Comparison of ENCODE assay signal across 9 cellular contexts in the genomic region with DNA sequence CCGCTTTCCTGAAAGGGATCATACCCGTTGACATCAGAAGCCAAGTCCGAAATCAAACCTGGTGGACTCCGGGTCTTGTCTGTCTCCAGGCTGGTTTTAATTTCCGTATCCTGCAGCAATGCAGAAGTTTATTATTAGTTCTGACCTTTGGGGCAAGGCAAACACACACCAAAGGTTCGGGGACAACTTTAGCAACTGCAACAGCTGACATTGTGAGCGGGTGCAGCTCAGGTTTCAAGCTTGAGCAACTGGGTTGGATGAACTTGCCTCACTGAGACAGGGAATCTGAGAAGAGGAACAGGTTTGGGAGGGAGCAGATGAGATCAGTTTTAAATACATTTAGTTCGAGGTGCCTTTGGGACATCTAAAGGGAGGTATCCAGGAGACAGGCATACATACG.
DNase-seq lines count a peak whose midpoint lies in the region; ATAC-seq, FAIRE-seq and TF ChIP-seq lines count a peak whose summit lies in the region.
"Had no signal": no experiment of that assay in that cellular context is flagged by ENCODE, and none has a peak within 500 bp of the region (broad histone marks: within the 10 kb centered on the region; RNA-seq: fewer than 3 reads in every experiment).

No MANE protein-coding gene starts in this region.

- peak overlapping the region; percentile 94 for H3K27ac ChIP-seq in CD4-positive, alpha-beta memory T cell (ENCODE audit: low read depth, low read length)
- peak overlapping the region; percentile 98 for H3K27ac ChIP-seq in naive thymus-derived CD4-positive, alpha-beta T cell (ENCODE audit: low read depth, low read length)
- H3K27ac ChIP-seq in testis: no peak overlapping the region

- POLR2A ChIA-PET in CD4-positive, alpha-beta memory T cell (lab: Charles Lee; ENCODE audit: partially characterized antibody): interaction anchor here (0.9 to 3.4 kb wide), 7 partner anchors 111 to 597 kb away, joined by 3 to 44 read pairs (median 21); a partner anchor contains a TSS
- POLR2A ChIA-PET in naive thymus-derived CD4-positive, alpha-beta T cell (lab: Charles Lee): interaction anchor here (0.5 to 2.3 kb wide), 6 partner anchors 111 to 718 kb away, joined by 3 to 25 read pairs (median 12); a partner anchor contains a TSS

- TF ChIP-seq CTCF in bronchial epithelial cell (IDR thresholded peaks at IDR 0.05; ENCODE audit: insufficient read depth, low read length, severe bottlenecking) (no peak), testis (IDR thresholded peaks at IDR 0.05) (no peak)

- no peak for TF ChIP-seq POLR2A in testis (IDR thresholded peaks at IDR 0.05)

- peak overlapping the region in 5 of 7 donors; percentile 35 to 100 (median 99) for H3K27ac Mint-ChIP-seq in CD4-positive, alpha-beta memory T cell
- H3K27ac Mint-ChIP-seq in naive thymus-derived CD4-positive, alpha-beta T cell: peak overlapping the region in 8 of 9 donors; percentile 73 to 100 (median 99)

- H3K27me3 Mint-ChIP-seq in CD4-positive, alpha-beta memory T cell: no peaks in the 10 kb centered on the region
- H3K27me3 Mint-ChIP-seq in naive thymus-derived CD4-positive, alpha-beta T cell: no peaks in the 10 kb centered on the region

- H3K27me3 ChIP-seq in CD4-positive, alpha-beta memory T cell (ENCODE audit: insufficient read depth, low read length): no peaks in the 10 kb centered on the region
- H3K27me3 ChIP-seq in bronchial epithelial cell (ENCODE audit: control insufficient read depth, insufficient read depth, low read length) (no peaks in the 10 kb centered on the region), testis (no peaks in the 10 kb centered on the region)
- no peaks in the 10 kb centered on the region for H3K27me3 ChIP-seq in naive thymus-derived CD4-positive, alpha-beta T cell (ENCODE audit: control insufficient read depth in 2 of 2, insufficient read depth in 2 of 2, low read length in 2 of 2)

- peaks cover 12% of the 10 kb centered on the region for H3K4me1 ChIP-seq in CD4-positive, alpha-beta memory T cell (ENCODE audit: insufficient read depth, low read length)
- peaks cover 4% of the 10 kb centered on the region in 2 donors for H3K4me1 ChIP-seq in naive thymus-derived CD4-positive, alpha-beta T cell (ENCODE audit: control insufficient read depth in 2 of 2, insufficient read depth in 2 of 2, low read length in 2 of 2)
- peaks cover 2% of the 10 kb centered on the region for H3K4me1 ChIP-seq in testis

- intact Hi-C loops in CD4-positive, alpha-beta memory T cell (cut with micrococcal nuclease): loop anchor here (1.0 kb wide), 2 partner anchors 147 to 168 kb away; no protein-coding TSS in a partner anchor
- intact Hi-C loops in naive thymus-derived CD4-positive, alpha-beta T cell (cut with micrococcal nuclease): loop anchor here (1.0 to 5.0 kb wide), 4 partner anchors 56 to 1267 kb away; no protein-coding TSS in a partner anchor
- intact Hi-C loops in testis (cut with DNase I; ENCODE audit: low total_unique reads): no loop called here

- CTCF ChIA-PET in CD4-positive, alpha-beta memory T cell (lab: Charles Lee; ENCODE audit: partially characterized antibody): interaction anchor here (0.9 to 1.9 kb wide), 3 partner anchors 168 to 1268 kb away, joined by 3 to 5 read pairs (median 3); no protein-coding TSS in a partner anchor
- CTCF ChIA-PET in naive thymus-derived CD4-positive, alpha-beta T cell (lab: Charles Lee): no interaction called here

- no peaks in the 10 kb centered on the region for H3K9me3 ChIP-seq in CD4-positive, alpha-beta memory T cell (ENCODE audit: control insufficient read depth in 1 of 2, low read length in 2 of 2)
- H3K9me3 ChIP-seq in naive thymus-derived CD4-positive, alpha-beta T cell (ENCODE audit: control insufficient read depth in 2 of 3, low read length in 3 of 3): no peaks in the 10 kb centered on the region
- H3K9me3 ChIP-seq in testis: no peaks in the 10 kb centered on the region

- peak in 1 of 5 donors; percentile 25 for DNase-seq in CD4-positive, alpha-beta memory T cell
- DNase-seq in LoVo (ENCODE audit: low spot score) (peak; percentile 0), bronchial epithelial cell (ENCODE audit: low read depth) (peak; percentile 14), testis (no peak), HTR-8/SVneo (ENCODE audit: insufficient read length, low spot score) (no peak), NCI-H1417 (lab: John Stamatoyannopoulos, UW) (no peak)
- no peak for DNase-seq in naive thymus-derived CD4-positive, alpha-beta T cell
- no peak for DNase-seq in activated CD4-positive, CD25-positive, alpha-beta regulatory T cell (lab: John Stamatoyannopoulos, UW)
- DNase-seq: NK-92 treated with Interleukin-12 subunit alpha and Interleukin-12 subunit beta, amount 100 ng/mL, for 24 hours had no signal

- WGBS in testis, 2 donors: 61% methylated on average over 3 to 9 of the region's 9 CpGs

- H3K4me3 Mint-ChIP-seq in CD4-positive, alpha-beta memory T cell: peak overlapping the region in 3 of 8 donors; percentile 8 to 15 (median 15)
- peak overlapping the region in 3 of 10 donors; percentile 17 to 96 (median 95) for H3K4me3 Mint-ChIP-seq in naive thymus-derived CD4-positive, alpha-beta T cell

- ATAC-seq in naive thymus-derived CD4-positive, alpha-beta T cell: no peak

- peaks cover under 1 to 6% of the 10 kb centered on the region in 2 donors for H3K36me3 Mint-ChIP-seq in CD4-positive, alpha-beta memory T cell
- peaks cover 0 to 10% (median 2%) of the 10 kb centered on the region in 5 donors for H3K36me3 Mint-ChIP-seq in naive thymus-derived CD4-positive, alpha-beta T cell

- H3K4me3 ChIP-seq in CD4-positive, alpha-beta memory T cell (ENCODE audit: low read length in 2 of 2): no peak overlapping the region
- no peak overlapping the region for H3K4me3 ChIP-seq in bronchial epithelial cell (ENCODE audit: low read depth, low read length)
- H3K4me3 ChIP-seq in naive thymus-derived CD4-positive, alpha-beta T cell (ENCODE audit: low read length): no peak overlapping the region
- no peak overlapping the region for H3K4me3 ChIP-seq in testis

- FAIRE-seq in bronchial epithelial cell (lab: Jason Lieb, UNC) (no peak), HTR-8/SVneo (lab: Jason Lieb, UNC) (no peak)

- H3K36me3 ChIP-seq in CD4-positive, alpha-beta memory T cell (ENCODE audit: insufficient read depth, low read length): no peaks in the 10 kb centered on the region
- H3K36me3 ChIP-seq in bronchial epithelial cell (ENCODE audit: control insufficient read depth, insufficient read depth, low read length): no peaks in the 10 kb centered on the region
- no peaks in the 10 kb centered on the region for H3K36me3 ChIP-seq in naive thymus-derived CD4-positive, alpha-beta T cell (ENCODE audit: control insufficient read depth in 2 of 3, insufficient read depth in 3 of 3, low read length in 3 of 3)
- no peaks in the 10 kb centered on the region for H3K36me3 ChIP-seq in testis (ENCODE audit: low read depth, missing control alignments)

- H3K9me3 Mint-ChIP-seq in CD4-positive, alpha-beta memory T cell: peaks cover 0 to 4% (median 1%) of the 10 kb centered on the region in 8 donors
- H3K9me3 Mint-ChIP-seq in naive thymus-derived CD4-positive, alpha-beta T cell: peaks cover 0 to 9% (median 3%) of the 10 kb centered on the region in 11 donors

- peaks cover 2 to 23% (median 9%) of the 10 kb centered on the region in 4 donors for H3K4me1 Mint-ChIP-seq in CD4-positive, alpha-beta memory T cell
- H3K4me1 Mint-ChIP-seq in naive thymus-derived CD4-positive, alpha-beta T cell: peaks cover 0 to 16% (median 10%) of the 10 kb centered on the region in 7 donors

Comparison
In these comparisons a context has a peak if more than half of its experiments do, and no peak if none do; other contexts are left out.
1. DNase-seq: peak in LoVo (single experiment) and bronchial epithelial cell (single experiment); none in naive thymus-derived CD4-positive, alpha-beta T cell (0 of 9), activated CD4-positive, CD25-positive, alpha-beta regulatory T cell (0 of 4), testis (single experiment), HTR-8/SVneo (single experiment) and NCI-H1417 (0 of 3).
2. H3K27ac ChIP-seq: peak in CD4-positive, alpha-beta memory T cell (single experiment) and naive thymus-derived CD4-positive, alpha-beta T cell (single experiment); none in testis (0 of 2).